Comparison of ENCODE assay signal across 11 cellular contexts in the genomic region with DNA sequence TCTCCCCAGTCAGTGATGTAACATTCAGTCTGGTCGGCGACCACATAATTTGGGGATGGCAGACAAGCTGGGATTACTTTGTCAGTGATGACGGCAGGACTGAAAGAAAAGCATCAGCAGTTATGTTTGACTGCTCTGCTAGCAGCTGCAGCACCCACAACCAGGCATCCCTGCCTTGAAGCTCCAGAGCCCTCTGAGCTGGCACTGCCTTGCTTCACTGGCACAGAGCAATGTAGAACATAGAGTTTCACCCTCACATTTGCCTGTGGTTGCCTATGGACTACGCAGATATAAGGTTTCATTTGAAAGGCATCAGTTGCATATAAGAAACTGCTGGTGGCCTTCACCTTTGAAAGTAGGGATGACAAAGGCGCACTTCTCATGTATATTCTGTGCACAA. TPM values are rescaled to one million over a fixed set of nuclear protein-coding genes. Genes with fewer than 3 reads are reported as not detected.
"Had no signal": no experiment of that assay in that cellular context is flagged by ENCODE, and none has a peak within 500 bp of the region (broad histone marks: within the 10 kb centered on the region; RNA-seq: fewer than 3 reads in every experiment).

No MANE protein-coding gene starts in this region.

RNA-seq across cellular contexts. Expression of a gene that starts 12.3 kb away (rescaled TPM):
- total RNA-seq: stomach, subcutaneous adipose tissue, suprapubic skin, thoracic aorta, upper lobe of right lung had no signal

RNA-seq across cellular contexts. Expression of a gene that starts 25.6 kb away (rescaled TPM):
- total RNA-seq: subcutaneous adipose tissue, temporal lobe, thoracic aorta, thyroid gland, transverse colon, upper lobe of right lung, urinary bladder, uterus, vagina had no signal
